ENCODE assay signal across 8 cellular contexts in the genomic region with DNA sequence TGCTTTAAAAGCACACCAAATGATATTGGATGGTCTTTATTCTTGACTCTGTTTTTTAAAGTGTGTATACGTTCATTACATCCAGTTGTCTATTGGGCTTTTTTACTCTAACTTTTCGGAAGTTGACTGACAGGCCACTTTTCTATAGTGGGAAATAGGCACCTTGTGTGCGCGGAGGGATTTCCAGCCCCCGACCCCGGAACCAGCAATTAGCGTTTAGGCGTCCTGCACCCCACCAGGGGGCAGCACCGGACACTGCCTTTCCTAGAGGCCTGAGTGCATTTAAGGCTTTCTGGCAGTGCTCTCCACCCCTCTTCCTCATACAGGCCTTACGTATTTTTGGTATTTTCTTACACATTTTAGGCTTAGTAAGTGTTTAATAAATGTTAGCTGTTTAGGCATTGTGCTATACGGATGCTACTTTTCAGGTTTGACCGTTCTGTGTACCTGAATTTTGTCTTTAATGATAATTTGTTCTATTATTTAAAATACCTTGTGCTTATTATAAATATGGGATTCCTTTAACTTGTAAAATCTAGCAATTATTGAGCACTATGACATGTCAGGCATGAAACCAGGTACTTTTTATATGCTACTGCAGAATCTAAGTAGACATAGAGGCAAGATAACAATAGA.
DNase-seq lines count a peak whose midpoint lies in the region; ATAC-seq and TF ChIP-seq lines count a peak whose summit lies in the region.

No MANE protein-coding gene starts in this region.

- CTCF ChIA-PET in HEK293 (lab: Yijun Ruan, JAX) = interaction anchor here (0.6 to 1.3 kb wide), 20 partner anchors 8 to 1138 kb away, joined by 3 to 7 read pairs (median 4); no protein-coding TSS in a partner anchor

- H3K36me3 Mint-ChIP-seq in activated CD4-positive, alpha-beta T cell treated with anti-CD3 and anti-CD28 coated beads, Interleukin-2, amount 10 ng/mL, durations not matched to agents 24 days and 14 days (ENCODE audit: low read depth) = no peaks in the 10 kb centered on the region
- no peaks in the 10 kb centered on the region for H3K36me3 Mint-ChIP-seq in naive B cell
- H3K36me3 Mint-ChIP-seq in stimulated activated naive B cell treated with anti-CD40 and anti-IgM and Interleukin-4, amounts not matched to agents 10 μg/mL and 1 μg/mL and 100 μg/mL, for 72 hours = no peaks in the 10 kb centered on the region

- no peaks in the 10 kb centered on the region for H3K4me1 Mint-ChIP-seq in activated CD4-positive, alpha-beta T cell treated with anti-CD3 and anti-CD28 coated beads, Interleukin-2, amount 10 ng/mL, durations not matched to agents 24 days and 14 days
- peaks cover 3 to 6% (median 5%) of the 10 kb centered on the region in 3 donors for H3K4me1 Mint-ChIP-seq in naive B cell
- H3K4me1 Mint-ChIP-seq in stimulated activated naive B cell treated with anti-CD40 and anti-IgM and Interleukin-4, amounts not matched to agents 10 μg/mL and 1 μg/mL and 100 μg/mL, for 72 hours = peaks cover 0 to 6% of the 10 kb centered on the region in 2 donors

- no peaks in the 10 kb centered on the region for H3K9me3 Mint-ChIP-seq in activated CD4-positive, alpha-beta T cell treated with anti-CD3 and anti-CD28 coated beads, Interleukin-2, amount 10 ng/mL, durations not matched to agents 24 days and 14 days
- H3K9me3 Mint-ChIP-seq in naive B cell = no peaks in the 10 kb centered on the region
- no peaks in the 10 kb centered on the region for H3K9me3 Mint-ChIP-seq in stimulated activated naive B cell treated with anti-CD40 and anti-IgM and Interleukin-4, amounts not matched to agents 10 μg/mL and 1 μg/mL and 100 μg/mL, for 72 hours

- H3K27me3 Mint-ChIP-seq in activated CD4-positive, alpha-beta T cell treated with anti-CD3 and anti-CD28 coated beads, Interleukin-2, amount 10 ng/mL, durations not matched to agents 24 days and 14 days = peaks cover 2% of the 10 kb centered on the region
- H3K27me3 Mint-ChIP-seq in naive B cell = no peaks in the 10 kb centered on the region
- no peaks in the 10 kb centered on the region for H3K27me3 Mint-ChIP-seq in stimulated activated naive B cell treated with anti-CD40 and anti-IgM and Interleukin-4, amounts not matched to agents 10 μg/mL and 1 μg/mL and 100 μg/mL, for 72 hours

- peaks cover 7% of the 10 kb centered on the region; the same call in 1 of the 2 replicates for H3K4me1 ChIP-seq in HEK293 (ENCODE audit: control insufficient read depth, insufficient read depth, low read length)

- ATAC-seq in GM18498 (IDR thresholded peaks at IDR 0.05; ENCODE audit: unreplicated experiment) (peak; percentile 87), naive B cell (ENCODE audit: low read depth in 2 of 2) (peak; percentile 71 to 85)
- ATAC-seq in stimulated activated naive B cell treated with anti-CD40 and anti-IgM and Interleukin-4, amounts not matched to agents 10 μg/mL and 1 μg/mL and 100 μg/mL, for 72 hours (replicated peaks) = peak; percentile 86

- H3K27ac Mint-ChIP-seq in activated CD4-positive, alpha-beta T cell treated with anti-CD3 and anti-CD28 coated beads, Interleukin-2, amount 10 ng/mL, durations not matched to agents 24 days and 14 days = no peak overlapping the region
- no peak overlapping the region for H3K27ac Mint-ChIP-seq in naive B cell
- no peak overlapping the region for H3K27ac Mint-ChIP-seq in stimulated activated naive B cell treated with anti-CD40 and anti-IgM and Interleukin-4, amounts not matched to agents 10 μg/mL and 1 μg/mL and 100 μg/mL, for 72 hours

- no peaks in the 10 kb centered on the region for H3K9me3 ChIP-seq in HEK293 (ENCODE audit: control insufficient read depth, insufficient read depth, low read depth, low read length)

- POLR2A ChIA-PET in HEK293 (lab: Yijun Ruan, JAX) = no interaction called here

- DNase-seq in MV-4-11 (lab: John Stamatoyannopoulos, UW) (peak; percentile 60), ecto neural progenitor cell (ENCODE audit: low spot score) (peak; percentile 86), naive B cell (peak; percentile 49), GOT3 (lab: John Stamatoyannopoulos, UW) (no peak)
- peak; percentile 87 for DNase-seq in activated CD4-positive, alpha-beta T cell treated with anti-CD3 and anti-CD28 coated beads, Interleukin-2, amount 10 ng/mL, durations not matched to agents 24 days and 14 days
- DNase-seq in stimulated activated naive B cell treated with anti-CD40 and anti-IgM and Interleukin-4, amounts not matched to agents 10 μg/mL and 1 μg/mL and 100 μg/mL, for 72 hours = peak; percentile 49

- H3K27ac ChIP-seq in HEK293 (ENCODE audit: extremely low read depth, low read depth, low read length) = no peak overlapping the region

- peak; percentile 50; the same call in 1 of the 2 replicates for TF ChIP-seq CTCF in HEK293 (tag by site-specific recombination; IDR thresholded peaks at IDR 0.05)

- no peak overlapping the region for H3K4me3 Mint-ChIP-seq in activated CD4-positive, alpha-beta T cell treated with anti-CD3 and anti-CD28 coated beads, Interleukin-2, amount 10 ng/mL, durations not matched to agents 24 days and 14 days
- peak overlapping the region in 1 of 8 donors; percentile 6 for H3K4me3 Mint-ChIP-seq in naive B cell
- H3K4me3 Mint-ChIP-seq in stimulated activated naive B cell treated with anti-CD40 and anti-IgM and Interleukin-4, amounts not matched to agents 10 μg/mL and 1 μg/mL and 100 μg/mL, for 72 hours = peak overlapping the region in 1 of 2 donors; percentile 8

- no peak overlapping the region for H3K4me3 ChIP-seq in HEK293 (ENCODE audit: low read depth, low read length)

- intact Hi-C loops in activated CD4-positive, alpha-beta T cell treated with anti-CD3 and anti-CD28 coated beads, Interleukin-2, amount 10 ng/mL, durations not matched to agents 24 days and 14 days (cut with micrococcal nuclease) = loop anchor here (1.0 kb wide), 1 partner anchor 1415 kb away; no protein-coding TSS in a partner anchor

- H3K36me3 ChIP-seq in HEK293 (ENCODE audit: control insufficient read depth in 2 of 2, insufficient read depth in 1 of 2, low read length in 2 of 2) = no peaks in the 10 kb centered on the region

TF ChIP-seq in HEK293, 187 proteins besides CTCF, POLR2A, EP300 and RAD21:
- TF ChIP-seq ZBTB26 (tag by site-specific recombination; optimal IDR thresholded peaks at IDR 0.05) (no peak), ZNF394 (tag by site-specific recombination; IDR thresholded peaks at IDR 0.05; ENCODE audit: borderline replicate concordance) (no peak), ZNF175 (tag by site-specific recombination; IDR thresholded peaks at IDR 0.05) (no peak), ZNF132 (tag by site-specific recombination; IDR thresholded peaks at IDR 0.05; ENCODE audit: borderline replicate concordance) (no peak), ZNF658 (tag by site-specific recombination; IDR thresholded peaks at IDR 0.05) (no peak), YY1 (tag by site-specific recombination; IDR thresholded peaks at IDR 0.05) (no peak), ZNF707 (tag by site-specific recombination; IDR thresholded peaks at IDR 0.05) (no peak), ZNF654 (tag by site-specific recombination; IDR thresholded peaks at IDR 0.05; ENCODE audit: low read depth) (peak; percentile 54), ZNF133 (tag by site-specific recombination; IDR thresholded peaks at IDR 0.05) (no peak), ZEB2 (tag by site-specific recombination; IDR thresholded peaks at IDR 0.05) (no peak), ZFHX2 (tag by site-specific recombination; conservative IDR thresholded peaks at IDR 0.05) (no peak), IKZF3 (tag by site-specific recombination; IDR thresholded peaks at IDR 0.05) (no peak), KLF9 (tag by site-specific recombination; IDR thresholded peaks at IDR 0.05; ENCODE audit: low read depth) (no peak), ZNF416 (tag by site-specific recombination; IDR thresholded peaks at IDR 0.05) (no peak), ZNF510 (tag by site-specific recombination; IDR thresholded peaks at IDR 0.05; ENCODE audit: insufficient replicate concordance) (no peak), ZNF660 (tag by site-specific recombination; IDR thresholded peaks at IDR 0.05) (peak; percentile 42; the same call in 1 of the 2 replicates), BCL11A (tag by site-specific recombination; IDR thresholded peaks at IDR 0.05; ENCODE audit: low read depth) (no peak), ZNF621 (tag by site-specific recombination; IDR thresholded peaks at IDR 0.05) (no peak)
